Comparison of ENCODE assay signal across 14 cellular contexts in genomic region chr1:54296666-54297065, GRCh38.
A peak's percentile ranks its signal among the peaks of the same experiment; 100 is the strongest.
DNase-seq lines count a peak whose midpoint lies in the region; ATAC-seq and TF ChIP-seq lines count a peak whose summit lies in the region.
"Had no signal": no experiment of that assay in that cellular context is flagged by ENCODE, and none has a peak within 500 bp of the region (broad histone marks: within the 10 kb centered on the region; RNA-seq: fewer than 3 reads in every experiment).

No MANE protein-coding gene starts in this region.

- H3K36me3 ChIP-seq in thoracic aorta = no peaks in the 10 kb centered on the region
- H3K36me3 ChIP-seq: right lobe of liver had no signal

- TF ChIP-seq CTCF in thoracic aorta (IDR thresholded peaks at IDR 0.05) = no peak

- H3K9me3 ChIP-seq in thoracic aorta = no peaks in the 10 kb centered on the region
- H3K9me3 ChIP-seq: right lobe of liver had no signal

- H3K4me1 Mint-ChIP-seq in activated T-cell treated with anti-CD3 and anti-CD28 coated beads, Interleukin-2, amount 50 U/mL, for 24 hours (ENCODE audit: low read depth) = peaks cover 84% of the 10 kb centered on the region
- H3K4me1 Mint-ChIP-seq in immature natural killer cell = peaks cover 96 to 98% of the 10 kb centered on the region in 2 donors

- no peaks in the 10 kb centered on the region for H3K27me3 ChIP-seq in thoracic aorta (replicated peaks; ENCODE audit: insufficient read depth)
- H3K27me3 ChIP-seq: right lobe of liver had no signal

- ATAC-seq in thoracic aorta (ENCODE audit: insufficient number of reproducible peaks, low FRiP score, low read depth) (no peak), HG03521 (IDR thresholded peaks at IDR 0.05; ENCODE audit: unreplicated experiment) (no peak)
- ATAC-seq: GM23338, right lobe of liver had no signal

- H3K36me3 Mint-ChIP-seq in activated T-cell treated with anti-CD3 and anti-CD28 coated beads, Interleukin-2, amount 50 U/mL, for 24 hours (ENCODE audit: low read depth) = no peaks in the 10 kb centered on the region
- no peaks in the 10 kb centered on the region for H3K36me3 Mint-ChIP-seq in immature natural killer cell

- DNase-seq in activated T-cell treated with anti-CD3 and anti-CD28 coated beads, Interleukin-2, amount 50 U/mL, for 24 hours = no peak
- no peak for DNase-seq in activated T-cell treated with anti-CD3 and anti-CD28 coated beads, Interleukin-2, amount 50 U/mL, for 48 hours
- DNase-seq in NCI-H69 (lab: John Stamatoyannopoulos, UW) (peak; percentile 35), immature natural killer cell (no peak), thoracic aorta (ENCODE audit: low spot score) (no peak), GDM1 (lab: John Stamatoyannopoulos, UW) (no peak), KG1 (lab: John Stamatoyannopoulos, UW) (no peak)
- DNase-seq: activated CD4-positive, alpha-beta T cell treated with anti-CD3 and anti-CD28 coated beads, Interleukin-2, amount 50 U/mL, for 48 hours; activated effector memory CD4-positive, alpha-beta T cell treated with Interleukin-2 at 50 U/mL for 16 hours; NCI-H1092; right lobe of liver; stimulated activated CD4-positive, alpha-beta T cell treated with anti-CD3 and anti-CD28 coated beads, Interleukin-4, amount 100 ng/mL, for 24 hours had no signal

- no peaks in the 10 kb centered on the region for H3K9me3 Mint-ChIP-seq in activated T-cell treated with anti-CD3 and anti-CD28 coated beads, Interleukin-2, amount 50 U/mL, for 24 hours
- no peaks in the 10 kb centered on the region for H3K9me3 Mint-ChIP-seq in immature natural killer cell
- H3K9me3 Mint-ChIP-seq: GM23338 had no signal

- no peak overlapping the region for H3K4me3 Mint-ChIP-seq in activated T-cell treated with anti-CD3 and anti-CD28 coated beads, Interleukin-2, amount 50 U/mL, for 24 hours
- H3K4me3 Mint-ChIP-seq in immature natural killer cell = peak overlapping the region in 1 of 5 donors; percentile 7
- H3K4me3 Mint-ChIP-seq: GM23338 had no signal

- H3K27ac Mint-ChIP-seq in activated T-cell treated with anti-CD3 and anti-CD28 coated beads, Interleukin-2, amount 50 U/mL, for 24 hours = peak overlapping the region; percentile 9
- peak overlapping the region in 4 of 6 donors; percentile 3 to 78 (median 60) for H3K27ac Mint-ChIP-seq in immature natural killer cell
- H3K27ac Mint-ChIP-seq: GM23338 had no signal

- H3K27me3 Mint-ChIP-seq in activated T-cell treated with anti-CD3 and anti-CD28 coated beads, Interleukin-2, amount 50 U/mL, for 24 hours = no peaks in the 10 kb centered on the region
- H3K27me3 Mint-ChIP-seq in immature natural killer cell (ENCODE audit: low read depth in 3 of 3) = peaks cover 0 to 11% (median 0%) of the 10 kb centered on the region in 3 donors

- H3K4me1 ChIP-seq in thoracic aorta (ENCODE audit: control insufficient read depth in 1 of 2, low read depth in 2 of 2) = peaks cover 61 to 86% of the 10 kb centered on the region in 2 donors

- H3K4me3 ChIP-seq in thoracic aorta = no peak overlapping the region
- H3K4me3 ChIP-seq: GM23338, right lobe of liver had no signal

- peak overlapping the region; percentile 89 for H3K27ac ChIP-seq in thoracic aorta
